Comparison of ENCODE assay signal across 24 cellular contexts in the genomic region with DNA sequence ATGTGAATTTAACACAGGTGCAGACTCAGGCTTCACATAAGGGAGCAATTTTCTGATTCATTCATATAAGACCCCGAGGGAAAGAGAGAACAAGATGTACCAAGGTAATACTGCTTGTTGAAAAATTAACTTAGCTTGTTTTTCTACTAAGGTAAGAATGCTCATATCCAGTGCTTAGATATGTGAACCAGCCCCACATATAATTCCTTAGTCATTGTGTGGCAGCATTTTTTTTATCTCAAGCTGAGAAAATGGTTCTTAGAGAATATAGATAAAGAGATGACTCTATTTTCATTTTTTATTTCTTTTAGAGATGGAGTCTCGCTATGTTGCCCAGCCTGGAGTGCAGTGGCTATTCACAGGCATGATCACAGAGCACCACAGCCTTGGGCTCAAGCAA.
"Had no signal": no experiment of that assay in that cellular context is flagged by ENCODE, and none has a peak within 500 bp of the region (broad histone marks: within the 10 kb centered on the region; RNA-seq: fewer than 3 reads in every experiment).

No MANE protein-coding gene starts in this region.

- H3K36me3 Mint-ChIP-seq: activated naive CD8-positive, alpha-beta T cell had no signal

- H3K9me3 Mint-ChIP-seq: activated T-cell treated with anti-CD3 and anti-CD28 coated beads, Interleukin-2, amount 50 U/mL, for 4 hours; central memory CD8-positive, alpha-beta T cell; dendritic cell treated with granulocyte-macrophage colony-stimulating factor and Interleukin-4, amounts not matched to agents 40 ng/mL and 50 ng/mL, for 4 days; endodermal cell had no signal

- H3K4me3 Mint-ChIP-seq: activated B cell treated with CpG ODN at 0.5 μM for 24 hours; activated CD8-positive, alpha-beta T cell treated with anti-CD3 and anti-CD28 coated beads for 36 hours; activated naive CD8-positive, alpha-beta T cell; activated T-cell treated with anti-CD3 and anti-CD28 coated beads, Interleukin-2, amount 50 U/mL, for 4 hours; activated T-helper 17 cell treated with anti-CD3 and anti-CD28 coated beads, Interleukin-2, amount 50 U/mL, for 72 hours; central memory CD8-positive, alpha-beta T cell; dendritic cell treated with granulocyte-macrophage colony-stimulating factor and Interleukin-4, amounts not matched to agents 40 ng/mL and 50 ng/mL, for 4 days; endodermal cell had no signal

- DNase-seq: activated B cell treated with CpG ODN at 0.5 μM for 24 hours; activated CD4-positive, alpha-beta T cell treated with anti-CD3 and anti-CD28 coated beads for 48 hours; activated CD4-positive, alpha-beta T cell treated with anti-CD3 and anti-CD28 coated beads, Interleukin-2, amount 50 U/mL, for 1 hour; activated CD4-positive, alpha-beta T cell treated with anti-CD3 and anti-CD28 coated beads, Interleukin-2, amount 50 U/mL, for 48 hours; activated CD8-positive, alpha-beta memory T cell treated with anti-CD3 and anti-CD28 coated beads for 24 hours; activated CD8-positive, alpha-beta T cell treated with anti-CD3 and anti-CD28 coated beads for 36 hours; activated effector memory CD4-positive, alpha-beta T cell treated with Interleukin-2 at 50 U/mL for 16 hours; activated gamma-delta T cell treated with Interleukin-2 at 50 U/mL for 16 hours; activated naive CD4-positive, alpha-beta T cell treated with anti-CD3 and anti-CD28 coated beads, Interleukin-2, amount 50 U/mL, for 16 hours; activated naive CD4-positive, alpha-beta T cell treated with Interleukin-2 at 50 U/mL for 16 hours; activated T-cell treated with anti-CD3 and anti-CD28 coated beads, Interleukin-2, amount 50 U/mL, for 4 hours; amniotic stem cell; anterior cingulate cortex; brain microvascular endothelial cell; dorsolateral prefrontal cortex; effector memory CD4-positive, alpha-beta T cell; endodermal cell; head of caudate nucleus; T-helper 2 cell; WERI-Rb-1 had no signal

- H3K4me1 Mint-ChIP-seq: activated T-helper 17 cell treated with anti-CD3 and anti-CD28 coated beads, Interleukin-2, amount 50 U/mL, for 72 hours; central memory CD8-positive, alpha-beta T cell; endodermal cell had no signal

- H3K27me3 Mint-ChIP-seq: dendritic cell treated with granulocyte-macrophage colony-stimulating factor and Interleukin-4, amounts not matched to agents 40 ng/mL and 50 ng/mL, for 4 days had no signal

- H3K27ac Mint-ChIP-seq: activated B cell treated with CpG ODN at 0.5 μM for 24 hours; activated CD8-positive, alpha-beta T cell treated with anti-CD3 and anti-CD28 coated beads for 36 hours; activated naive CD8-positive, alpha-beta T cell; activated T-helper 17 cell treated with anti-CD3 and anti-CD28 coated beads, Interleukin-2, amount 50 U/mL, for 72 hours; dendritic cell treated with granulocyte-macrophage colony-stimulating factor and Interleukin-4, amounts not matched to agents 40 ng/mL and 50 ng/mL, for 4 days; endodermal cell had no signal
